Comparison of ENCODE assay signal across 8 cellular contexts in the genomic region with DNA sequence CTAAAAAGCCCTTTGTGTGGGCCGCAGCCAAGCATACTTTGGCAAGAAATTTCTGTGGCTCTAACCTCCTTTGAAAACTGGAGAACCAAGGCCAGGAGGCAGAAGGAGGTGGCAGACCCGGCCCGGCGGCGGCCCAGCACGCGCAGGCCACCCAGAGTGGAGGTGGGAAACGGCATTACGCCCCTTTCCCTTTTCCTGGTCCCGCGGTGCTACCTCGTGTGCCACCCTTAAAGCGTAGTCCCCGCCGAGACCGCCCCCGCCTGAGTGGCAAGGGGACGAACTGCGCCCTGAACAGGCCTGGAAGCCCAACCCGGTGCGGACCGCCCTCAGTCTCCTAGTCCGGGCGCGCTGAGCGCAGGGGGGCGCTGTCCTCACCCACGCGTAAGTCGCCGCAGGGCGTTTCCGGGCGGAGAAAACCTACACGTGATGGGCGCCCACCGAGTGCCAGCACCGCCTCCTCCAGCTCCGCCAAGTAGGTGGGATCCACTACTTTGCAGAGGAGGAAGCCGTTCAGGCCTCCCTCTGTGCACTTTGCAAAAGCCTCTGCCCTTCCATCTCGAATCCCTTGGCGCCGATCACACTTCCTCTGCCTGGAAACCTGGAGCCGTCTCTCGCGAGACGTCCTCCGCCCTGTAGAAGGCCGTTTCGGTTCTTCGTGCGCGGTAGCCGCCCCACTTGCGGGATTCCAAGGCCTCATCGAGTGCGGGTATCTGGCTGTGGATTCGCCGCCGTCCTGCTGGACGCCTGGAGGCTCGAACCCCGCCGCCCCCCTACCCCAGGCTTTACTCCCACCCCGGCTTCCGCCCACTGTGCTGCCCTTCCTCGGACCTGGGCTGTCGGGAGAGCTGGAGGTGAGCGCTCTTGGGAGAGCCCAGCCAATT. TPM values are rescaled to one million over a fixed set of nuclear protein-coding genes. Genes with fewer than 3 reads are reported as not detected.
DNase-seq lines count a peak whose midpoint lies in the region; ATAC-seq and TF ChIP-seq lines count a peak whose summit lies in the region.

A gene with protein sequence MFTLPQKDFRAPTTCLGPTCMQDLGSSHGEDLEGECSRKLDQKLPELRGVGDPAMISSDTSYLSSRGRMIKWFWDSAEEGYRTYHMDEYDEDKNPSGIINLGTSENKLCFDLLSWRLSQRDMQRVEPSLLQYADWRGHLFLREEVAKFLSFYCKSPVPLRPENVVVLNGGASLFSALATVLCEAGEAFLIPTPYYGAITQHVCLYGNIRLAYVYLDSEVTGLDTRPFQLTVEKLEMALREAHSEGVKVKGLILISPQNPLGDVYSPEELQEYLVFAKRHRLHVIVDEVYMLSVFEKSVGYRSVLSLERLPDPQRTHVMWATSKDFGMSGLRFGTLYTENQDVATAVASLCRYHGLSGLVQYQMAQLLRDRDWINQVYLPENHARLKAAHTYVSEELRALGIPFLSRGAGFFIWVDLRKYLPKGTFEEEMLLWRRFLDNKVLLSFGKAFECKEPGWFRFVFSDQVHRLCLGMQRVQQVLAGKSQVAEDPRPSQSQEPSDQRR (plus strand): TSS at position 420 of the 881 bp plus-strand sequence. CDS start 1,358 bp downstream, outside the sequence.

- no TSS peak for BruUV-seq in HCT116 (replicated peaks; lab: Mats Ljungman, UMichigan)

- no peaks in the 10 kb centered on the region for H3K27me3 ChIP-seq in GM06990 (replicated peaks; ENCODE audit: control insufficient read depth, insufficient read depth, low read length)
- no peaks in the 10 kb centered on the region for H3K27me3 ChIP-seq in HCT116 (ENCODE audit: insufficient read depth, low read length)
- H3K27me3 ChIP-seq in tibial nerve = no peaks in the 10 kb centered on the region

- POLR2A ChIA-PET in HCT116 (lab: Charles Lee) = interaction anchor here (0.7 to 1.4 kb wide), 3 partner anchors 27 to 222 kb away, joined by 3 read pairs; a partner anchor contains a TSS

- peak; percentile 97 for ATAC-seq in HCT116

- H3K36me3 ChIP-seq in GM06990 (ENCODE audit: control insufficient read depth, insufficient read depth, low read length) (no peaks in the 10 kb centered on the region), HCT116 (ENCODE audit: control insufficient read depth in 1 of 2, insufficient read depth in 2 of 2, low read length in 2 of 2) (no peaks in the 10 kb centered on the region), tibial nerve (peaks cover 0 to 22% (median 0%) of the 10 kb centered on the region in 3 donors)

- H3K27ac ChIP-seq in HCT116 (ENCODE audit: low read depth, low read length) (peak within 1 kb of the TSS; percentile 78), adipose tissue (ENCODE audit: low read depth, low read length) (peak within 1 kb of the TSS; percentile 91), tibial nerve (peak within 1 kb of the TSS; percentile 87 to 94 (median 92))

- no peaks in the 10 kb centered on the region for H3K79me2 ChIP-seq in HCT116 (ENCODE audit: insufficient read depth, low read length)

- no peaks in the 10 kb centered on the region for H3K9me2 ChIP-seq in HCT116 (ENCODE audit: insufficient read depth)

- CTCF ChIA-PET in HCT116 (lab: Charles Lee) = interaction anchor here (1.1 to 1.5 kb wide), 3 partner anchors 10 to 176 kb away, joined by 3 to 5 read pairs (median 3); no protein-coding TSS in a partner anchor

- RAD21 ChIA-PET in HCT116 (lab: Charles Lee; ENCODE audit: low non-redundant PET in 1 of 2, low total read pairs in 2 of 2, uncharacterized antibody in 2 of 2, unreplicated experiment in 2 of 2) = no interaction called here

- WGBS in adipose tissue, 3 donors = 1% methylated on average over 53 to 69 of the region's 69 CpGs
- 0 to 2% methylated on average over 45 to 47 of the region's 69 CpGs for WGBS in tibial nerve, 2 donors

- TF ChIP-seq POLR2A in HCT116 (IDR thresholded peaks at IDR 0.05; ENCODE audit: borderline replicate concordance, extremely low read depth, insufficient read depth, insufficient read length) = peak; percentile 78
- peak; percentile 17 to 68 for TF ChIP-seq POLR2A in tibial nerve (IDR thresholded peaks at IDR 0.05)

- 0 out of 2 replicates have a peak, but pooled peaks have one; percentile 8 for TF ChIP-seq RAD21 in HCT116 (IDR thresholded peaks at IDR 0.05; ENCODE audit: low read depth)

- intact Hi-C loops in HCT116 (cut with micrococcal nuclease) = no loop called here
- intact Hi-C loops in cardiac septum (cut with DNase I) = no loop called here

- TF ChIP-seq EP300 in tibial nerve (IDR thresholded peaks at IDR 0.05) = peak; percentile 23 to 90

- DNase-seq in GM06990 (ENCODE audit: extremely low read depth, insufficient read length) (peak; percentile 88), HCT116 (ENCODE audit: low read depth, low spot score) (peak; percentile 88), MV-4-11 (lab: John Stamatoyannopoulos, UW) (peak; percentile 92), T follicular helper cell (ENCODE audit: low read depth) (peak; percentile 80), cardiac septum (ENCODE audit: low spot score) (peak; percentile 96), pons (ENCODE audit: low spot score) (peak; percentile 87), tibial nerve (ENCODE audit: low spot score in 2 of 2) (peak; percentile 95 to 97)

- peak within 1 kb of the TSS; percentile 91 for H3K4me2 ChIP-seq in HCT116 (ENCODE audit: low read length)

- H3K9ac ChIP-seq in HCT116 (ENCODE audit: low read length) = peak within 1 kb of the TSS; percentile 81

- H3K9me3 ChIP-seq in HCT116 (ENCODE audit: control insufficient read depth in 1 of 2, insufficient read depth in 1 of 2, low read depth in 1 of 2, low read length in 2 of 2) = no peaks in the 10 kb centered on the region
- H3K9me3 ChIP-seq in tibial nerve = no peaks in the 10 kb centered on the region

- peaks cover 11 to 19% of the 10 kb centered on the region in 2 experiments for H3K4me1 ChIP-seq in HCT116 (ENCODE audit: control insufficient read depth in 1 of 2, insufficient read depth in 2 of 2, low read length in 2 of 2)
- H3K4me1 ChIP-seq in tibial nerve = peaks cover 0 to 23% (median 5%) of the 10 kb centered on the region in 4 donors

- no peaks in the 10 kb centered on the region for H4K20me1 ChIP-seq in HCT116 (ENCODE audit: insufficient read depth)

- TF ChIP-seq CTCF in GM06990 (IDR thresholded peaks at IDR 0.05; ENCODE audit: insufficient read depth, low read length, poor library complexity, severe bottlenecking) = peak; percentile 75
- peak; percentile 54 to 73 (median 70) for TF ChIP-seq CTCF in HCT116 (IDR thresholded peaks at IDR 0.05 in 2 of 3, conservative IDR thresholded peaks at IDR 0.05 in 1 of 3; ENCODE audit: borderline replicate concordance in 1 of 3, insufficient read depth in 1 of 3, low read depth in 2 of 3, low read length in 2 of 3)
- TF ChIP-seq CTCF in tibial nerve (IDR thresholded peaks at IDR 0.05) = peak; percentile 78 to 91 (median 89)

- H3K4me3 ChIP-seq in GM06990 (replicated peaks; ENCODE audit: low read depth, low read length) = peak within 1 kb of the TSS; percentile 72
- H3K4me3 ChIP-seq in HCT116 (replicated peaks in 1 of 2; ENCODE audit: low read depth in 1 of 2, low read length in 2 of 2) = peak within 1 kb of the TSS; percentile 60 to 72
- peak within 1 kb of the TSS; percentile 52 to 87 (median 75) for H3K4me3 ChIP-seq in tibial nerve

- H2AFZ ChIP-seq in HCT116 (ENCODE audit: low read depth, low read length, poor library complexity, severe bottlenecking) = peak within 1 kb of the TSS; percentile 42

TF ChIP-seq in HCT116, 20 proteins besides CTCF, POLR2A, EP300 and RAD21:
- TF ChIP-seq, protein P1, sequence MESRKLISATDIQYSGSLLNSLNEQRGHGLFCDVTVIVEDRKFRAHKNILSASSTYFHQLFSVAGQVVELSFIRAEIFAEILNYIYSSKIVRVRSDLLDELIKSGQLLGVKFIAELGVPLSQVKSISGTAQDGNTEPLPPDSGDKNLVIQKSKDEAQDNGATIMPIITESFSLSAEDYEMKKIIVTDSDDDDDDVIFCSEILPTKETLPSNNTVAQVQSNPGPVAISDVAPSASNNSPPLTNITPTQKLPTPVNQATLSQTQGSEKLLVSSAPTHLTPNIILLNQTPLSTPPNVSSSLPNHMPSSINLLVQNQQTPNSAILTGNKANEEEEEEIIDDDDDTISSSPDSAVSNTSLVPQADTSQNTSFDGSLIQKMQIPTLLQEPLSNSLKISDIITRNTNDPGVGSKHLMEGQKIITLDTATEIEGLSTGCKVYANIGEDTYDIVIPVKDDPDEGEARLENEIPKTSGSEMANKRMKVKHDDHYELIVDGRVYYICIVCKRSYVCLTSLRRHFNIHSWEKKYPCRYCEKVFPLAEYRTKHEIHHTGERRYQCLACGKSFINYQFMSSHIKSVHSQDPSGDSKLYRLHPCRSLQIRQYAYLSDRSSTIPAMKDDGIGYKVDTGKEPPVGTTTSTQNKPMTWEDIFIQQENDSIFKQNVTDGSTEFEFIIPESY (IDR thresholded peaks at IDR 0.05; ENCODE audit: extremely low read depth, insufficient replicate concordance, low read length) = peak; percentile 79
- peak; percentile 82 for TF ChIP-seq ZFX (IDR thresholded peaks at IDR 0.05)
- TF ChIP-seq, protein P2, sequence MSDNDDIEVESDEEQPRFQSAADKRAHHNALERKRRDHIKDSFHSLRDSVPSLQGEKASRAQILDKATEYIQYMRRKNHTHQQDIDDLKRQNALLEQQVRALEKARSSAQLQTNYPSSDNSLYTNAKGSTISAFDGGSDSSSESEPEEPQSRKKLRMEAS (IDR thresholded peaks at IDR 0.05) = peak; percentile 95
- peak; percentile 59 for TF ChIP-seq SP1 (IDR thresholded peaks at IDR 0.05; ENCODE audit: low read depth)
- peak; percentile 48 for TF ChIP-seq YY1 (IDR thresholded peaks at IDR 0.05; ENCODE audit: extremely low read depth, insufficient replicate concordance, low read depth, low read length)
- no peak for TF ChIP-seq EZH2phosphoT487 (IDR thresholded peaks at IDR 0.05; ENCODE audit: borderline replicate concordance)
- TF ChIP-seq ELF1 (IDR thresholded peaks at IDR 0.05; ENCODE audit: borderline replicate concordance, low read depth) = peak; percentile 33; the same call in 1 of the 2 replicates
- no peak for TF ChIP-seq FOSL1 (IDR thresholded peaks at IDR 0.05; ENCODE audit: low read depth)
- TF ChIP-seq EGR1 (IDR thresholded peaks at IDR 0.05; ENCODE audit: low read depth) = peak; percentile 96
- peak; percentile 88 for TF ChIP-seq CBX3 (IDR thresholded peaks at IDR 0.05; ENCODE audit: low read depth)
- no peak for TF ChIP-seq JUND (IDR thresholded peaks at IDR 0.05)
- peak; percentile 88 for TF ChIP-seq SIN3A (IDR thresholded peaks at IDR 0.05; ENCODE audit: low read depth)
- TF ChIP-seq POLR2AphosphoS5 (IDR thresholded peaks at IDR 0.05; ENCODE audit: low read depth, low read length) = peak; percentile 85

RNA-seq across cellular contexts. Expression of the gene that starts here (rescaled TPM):
- total RNA-seq in HCT116 (2021; ENCODE audit: unreplicated experiment) (13.2 TPM), cardiac septum (12.0 TPM), tibial nerve (10 to 100 TPM; 17.7 to 45.8 (median 31.5) TPM)
- 5.7 and 7.8 TPM in 2 replicates for polyA plus RNA-seq in HCT116 (2012)
- polyA plus RNA-seq in adipose tissue = 10 to 100 TPM in 2 of 3 donors, 1 to 10 TPM in 1; 9.1 to 32.3 (median 13.6) TPM

Comparison
In these comparisons a context has a peak if more than half of its experiments do, and no peak if none do; other contexts are left out.
1. Peak in every context shown above with its lines: DNase-seq, ATAC-seq, H3K4me3 ChIP-seq and H3K27ac ChIP-seq.